1 cellular context compared by ENCODE assay signal in genomic region chr17:40034426-40035161, GRCh38.
TF ChIP-seq lines count a peak whose summit lies in the region.

No MANE protein-coding gene starts in this region.

TF ChIP-seq in GM12878, 131 proteins besides CTCF, POLR2A, EP300 and RAD21:
- TF ChIP-seq SPI1 (IDR thresholded peaks at IDR 0.05; ENCODE audit: borderline replicate concordance, insufficient read depth, low read depth, low read length) (peak; percentile 56; the same call in 1 of the 2 replicates), TARDBP (IDR thresholded peaks at IDR 0.05; ENCODE audit: borderline replicate concordance) (no peak)
TF ChIP-seq in GM12878: peak in this region for 1.
